ENCODE assay signal across 24 cellular contexts in the genomic region with DNA sequence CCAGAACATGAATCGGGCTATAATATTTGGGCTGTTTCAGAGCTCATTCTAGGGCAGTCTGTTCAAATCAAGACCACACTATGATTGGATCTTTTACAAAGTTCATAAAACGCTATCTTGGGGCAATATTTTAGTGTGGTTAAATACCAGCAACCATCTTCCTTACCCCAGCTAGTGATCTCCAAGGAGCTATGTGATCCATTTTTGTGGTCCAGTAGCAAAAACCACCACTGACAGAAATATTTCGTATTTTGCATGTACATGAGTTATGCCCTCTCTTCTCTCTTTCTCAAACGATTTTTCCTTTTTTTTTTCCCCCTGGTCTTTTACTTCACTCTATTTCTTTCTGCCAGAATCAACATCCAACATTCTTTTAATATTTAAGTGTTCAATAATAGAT.
"Had no signal": no experiment of that assay in that cellular context is flagged by ENCODE, and none has a peak within 500 bp of the region (broad histone marks: within the 10 kb centered on the region; RNA-seq: fewer than 3 reads in every experiment).

No MANE protein-coding gene starts in this region.

- H3K4me3 Mint-ChIP-seq: memory B cell, natural killer cell, type B pancreatic cell had no signal

- H3K36me3 ChIP-seq: gastrocnemius medialis, heart left ventricle, neutrophil, right lobe of liver, tibial artery had no signal

- H2AFZ ChIP-seq: hepatocyte, parathyroid adenoma had no signal

- DNase-seq: cortex of kidney; foreskin fibroblast; gastrocnemius medialis; heart left ventricle; kidney; natural killer cell; right lobe of liver; stimulated activated CD4-positive, alpha-beta T cell treated with anti-CD3 and anti-CD28 coated beads, Interleukin-12 subunit alpha, Interleukin-12 subunit beta, amount 100 ng/mL, for 4 hours; stimulated activated CD4-positive, alpha-beta T cell treated with anti-CD3 and anti-CD28 coated beads, Interleukin-1b, Interleukin-23, amount 100 ng/mL, for 48 hours; stimulated activated CD4-positive, alpha-beta T cell treated with anti-CD3 and anti-CD28 coated beads, Interleukin-4, amount 100 ng/mL, for 1 hour; stimulated activated CD8-positive, alpha-beta memory T cell treated with anti-CD3 and anti-CD28 coated beads, Interleukin-4, amount 100 ng/mL, for 48 hours; stimulated activated naive CD4-positive, alpha-beta T cell; substantia nigra; testis; tibial artery had no signal

- H3K4me1 ChIP-seq: gastrocnemius medialis, parathyroid adenoma, right lobe of liver, testis, tibial artery had no signal

- H3K9ac ChIP-seq: parathyroid adenoma had no signal

- H3K36me3 Mint-ChIP-seq: memory B cell, natural killer cell, type B pancreatic cell had no signal

- H3K4me1 Mint-ChIP-seq: memory B cell, natural killer cell had no signal

- H3K27me3 Mint-ChIP-seq: progenitor cell of endocrine pancreas, type B pancreatic cell had no signal

- H3K4me3 ChIP-seq: gastrocnemius medialis, heart left ventricle, hepatocyte, lung, right lobe of liver, smooth muscle cell, testis, tibial artery had no signal

- H3K4me2 ChIP-seq: hepatocyte, smooth muscle cell had no signal

- H3K27ac Mint-ChIP-seq: memory B cell, natural killer cell, progenitor cell of endocrine pancreas, type B pancreatic cell had no signal

- H3K9me3 Mint-ChIP-seq: type B pancreatic cell had no signal

- ATAC-seq: gastrocnemius medialis, heart left ventricle, left lobe of liver, natural killer cell, right lobe of liver had no signal

- H3K27ac ChIP-seq: gastrocnemius medialis, heart left ventricle, hepatocyte, neutrophil, parathyroid adenoma, right lobe of liver, testis, tibial artery had no signal

- H3K79me2 ChIP-seq: hepatocyte, parathyroid adenoma had no signal

- H3K27me3 ChIP-seq: gastrocnemius medialis, heart left ventricle, hepatocyte, neutrophil, right lobe of liver, testis, tibial artery had no signal
